15 cellular contexts compared by ENCODE assay signal in genomic region chr22:20931126-20931654, GRCh38. TPM values are rescaled to one million over a fixed set of nuclear protein-coding genes. Genes with fewer than 3 reads are reported as not detected.
"Had no signal": no experiment of that assay in that cellular context is flagged by ENCODE, and none has a peak within 500 bp of the region (broad histone marks: within the 10 kb centered on the region; RNA-seq: fewer than 3 reads in every experiment).

No MANE protein-coding gene starts in this region.

- H3K4me3 ChIP-seq: heart right ventricle, sigmoid colon, skin epidermis had no signal

- H3K27ac ChIP-seq: heart right ventricle, parathyroid adenoma, sigmoid colon, skin epidermis had no signal

- H3K27me3 ChIP-seq: heart right ventricle, sigmoid colon had no signal

- H3K9me3 ChIP-seq: heart right ventricle, sigmoid colon had no signal

- H3K27me3 Mint-ChIP-seq: naive B cell, type B pancreatic cell had no signal

- ATAC-seq: heart right ventricle had no signal

- H3K4me1 ChIP-seq: parathyroid adenoma had no signal

- DNase-seq: heart right ventricle; hypothalamus; kidney glomerular epithelial cell; mesendoderm; naive B cell; occipital lobe; stimulated activated CD4-positive, alpha-beta T cell treated with anti-CD3 and anti-CD28 coated beads, Interleukin-2, amount 100 ng/mL, for 24 hours; stimulated activated CD4-positive, alpha-beta T cell treated with anti-CD3 and anti-CD28 coated beads, Interleukin-4, amount 100 ng/mL, for 4 hours; stimulated activated naive CD4-positive, alpha-beta T cell treated with Interleukin-2 at 50 U/mL for 16 hours had no signal

- H3K27ac Mint-ChIP-seq: nephron, type B pancreatic cell had no signal

- H3K36me3 Mint-ChIP-seq: naive B cell had no signal

- H3K9ac ChIP-seq: parathyroid adenoma had no signal

- H3K4me3 Mint-ChIP-seq: nephron, type B pancreatic cell had no signal

- H3K9me3 Mint-ChIP-seq: naive B cell, nephron, type B pancreatic cell had no signal

RNA-seq across cellular contexts. Expression of gene AIFM3, which starts 35.9 kb away (rescaled TPM):
- total RNA-seq: lung microvascular endothelial cell had no signal
